In the genomic region with DNA sequence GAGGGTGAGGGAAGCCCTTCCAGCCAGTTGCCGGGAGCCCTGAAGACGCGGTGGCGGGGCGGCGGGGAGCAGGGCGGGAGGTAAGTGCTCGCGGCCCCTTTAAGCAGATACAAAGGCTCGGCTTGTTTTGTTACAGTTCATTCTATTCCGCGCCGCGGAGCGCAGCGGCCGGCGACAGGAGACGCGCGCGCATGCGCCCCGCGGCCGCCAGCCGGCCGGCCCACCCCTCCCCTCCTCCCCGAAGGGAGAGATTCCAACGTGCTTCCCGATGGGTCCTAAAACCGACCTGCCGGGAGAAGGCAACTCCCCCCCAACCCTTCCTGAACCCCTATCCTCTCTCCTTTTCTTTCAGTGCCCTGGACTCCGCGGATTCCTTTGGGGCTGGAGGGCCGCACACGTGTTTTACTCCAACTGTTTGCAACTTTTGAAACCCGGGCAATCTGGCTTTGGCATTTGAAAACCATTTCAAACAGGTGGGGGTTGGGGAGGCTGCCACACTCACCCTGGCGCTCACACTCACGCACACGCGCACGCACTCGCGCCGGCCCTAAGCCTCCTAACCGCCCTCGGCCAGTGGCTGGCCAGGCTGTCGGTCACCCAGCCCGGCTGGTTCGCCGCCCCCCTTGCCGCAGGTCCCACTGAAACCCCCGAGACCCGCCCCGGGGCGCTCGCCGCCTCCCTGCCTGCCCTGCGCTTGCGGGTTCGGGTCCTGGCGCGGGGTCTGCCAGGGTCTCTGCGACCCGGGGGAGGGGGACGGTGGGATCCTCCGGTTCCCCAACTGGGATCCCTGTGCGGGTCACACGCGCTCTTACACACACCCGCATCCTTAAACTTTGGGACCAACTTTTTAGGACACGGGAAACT, we compare ENCODE assay signal across 8 cellular contexts. TPM values are rescaled to one million over a fixed set of nuclear protein-coding genes. Genes with fewer than 3 reads are reported as not detected.
A peak's percentile ranks its signal among the peaks of the same experiment; 100 is the strongest.
DNase-seq lines count a peak whose midpoint lies in the region; TF ChIP-seq lines count a peak whose summit lies in the region.

A gene (minus strand): TSS at position 193 of the 864 bp plus-strand sequence. CDS start 610 bp downstream, outside the sequence.

- DNase-seq in GM04503 (ENCODE audit: low read depth), result peak; percentile 82
- DNase-seq in H4 (ENCODE audit: low spot score), result peak; percentile 76
- DNase-seq in RKO (ENCODE audit: low spot score), result peak; percentile 96
- peak; percentile 91 for DNase-seq in MCF 10A (ENCODE audit: unreplicated experiment)
- peak; percentile 89 for DNase-seq in retinal pigment epithelial cell (ENCODE audit: low read depth)
- DNase-seq in central memory CD4-positive, alpha-beta T cell, result no peak

- peaks cover 8% of the 10 kb centered on the region for H3K4me1 ChIP-seq in KMS-11 (ENCODE audit: low read depth, poor library complexity, severe bottlenecking)

- H3K4me3 ChIP-seq in KMS-11 (IDR thresholded peaks at IDR 0.05; ENCODE audit: insufficient read depth, low read depth, low read length) (peak within 1 kb of the TSS; percentile 82), iPS-11a (ENCODE audit: low read depth, low read length) (peak within 1 kb of the TSS; percentile 92), retinal pigment epithelial cell (ENCODE audit: low read length) (peak within 1 kb of the TSS; percentile 73)

- peak within 1 kb of the TSS; percentile 91 for H3K4me3 Mint-ChIP-seq in MCF 10A (ENCODE audit: unreplicated experiment)

- intact Hi-C loops in MCF 10A (cut with micrococcal nuclease), result loop anchor here (2.0 to 5.0 kb wide), 5 partner anchors 40 to 254 kb away; no protein-coding TSS in a partner anchor

- H3K36me3 ChIP-seq in KMS-11 (ENCODE audit: insufficient read depth), result no peaks in the 10 kb centered on the region

- no peaks in the 10 kb centered on the region for H3K27me3 ChIP-seq in KMS-11 (ENCODE audit: insufficient read depth, low read depth)

- peaks cover 10% of the 10 kb centered on the region for H3K27me3 Mint-ChIP-seq in MCF 10A (ENCODE audit: insufficient read depth, unreplicated experiment)

- CTCF ChIA-PET in MCF 10A (lab: Yijun Ruan, JAX), result interaction anchor here (0.7 to 3.6 kb wide), 7 partner anchors 33 to 601 kb away, joined by 3 to 29 read pairs (median 3); no protein-coding TSS in a partner anchor

- TF ChIP-seq CTCF in KMS-11 (conservative IDR thresholded peaks at IDR 0.05; ENCODE audit: low read depth, low read length) (no peak), MCF 10A (IDR thresholded peaks at IDR 0.05; ENCODE audit: unreplicated experiment) (no peak), retinal pigment epithelial cell (conservative IDR thresholded peaks at IDR 0.05; ENCODE audit: low read depth, low read length) (no peak)

- H3K79me2 ChIP-seq in KMS-11 (ENCODE audit: insufficient read depth, low read depth), result peaks cover 11% of the 10 kb centered on the region; the same call in 1 of the 2 replicates

- peak within 1 kb of the TSS; percentile 73; the same call in 1 of the 2 replicates for H3K4me2 ChIP-seq in KMS-11

- peaks cover 23% of the 10 kb centered on the region for H3K4me1 Mint-ChIP-seq in MCF 10A (ENCODE audit: insufficient read depth, unreplicated experiment)

- peak within 1 kb of the TSS; percentile 85 for H2AFZ ChIP-seq in KMS-11 (ENCODE audit: low read depth)

- POLR2A ChIA-PET in MCF 10A (lab: Yijun Ruan, JAX), result interaction anchor here (0.6 to 2.9 kb wide), 9 partner anchors 10 to 1484 kb away, joined by 3 to 14 read pairs (median 4); no protein-coding TSS in a partner anchor

- H3K27ac Mint-ChIP-seq in MCF 10A (ENCODE audit: low read depth, unreplicated experiment), result peak within 1 kb of the TSS; percentile 89

- H4K20me1 ChIP-seq in KMS-11 (ENCODE audit: insufficient read depth), result no peaks in the 10 kb centered on the region

- BruUV-seq in MCF 10A (replicated peaks; lab: Mats Ljungman, UMichigan), result no TSS peak

- H3K36me3 Mint-ChIP-seq in MCF 10A (ENCODE audit: insufficient read depth, unreplicated experiment), result no peaks in the 10 kb centered on the region

- peak within 1 kb of the TSS; percentile 84 for H3K9ac ChIP-seq in KMS-11

- peak within 1 kb of the TSS; percentile 84 for H3K27ac ChIP-seq in KMS-11

- no peaks in the 10 kb centered on the region for H3K9me3 Mint-ChIP-seq in MCF 10A (ENCODE audit: unreplicated experiment)

RNA-seq across cellular contexts. Expression of the gene that starts here (rescaled TPM):
- total RNA-seq in H4 (2014; rRNA removed; shearing (Covaris generic)), result 0.93 and 1.4 TPM in 2 replicates
- total RNA-seq in MCF 10A (2022), result 6.2 and 6.3 TPM in 2 replicates
